ENCODE assay signal across 9 cellular contexts in the genomic region with DNA sequence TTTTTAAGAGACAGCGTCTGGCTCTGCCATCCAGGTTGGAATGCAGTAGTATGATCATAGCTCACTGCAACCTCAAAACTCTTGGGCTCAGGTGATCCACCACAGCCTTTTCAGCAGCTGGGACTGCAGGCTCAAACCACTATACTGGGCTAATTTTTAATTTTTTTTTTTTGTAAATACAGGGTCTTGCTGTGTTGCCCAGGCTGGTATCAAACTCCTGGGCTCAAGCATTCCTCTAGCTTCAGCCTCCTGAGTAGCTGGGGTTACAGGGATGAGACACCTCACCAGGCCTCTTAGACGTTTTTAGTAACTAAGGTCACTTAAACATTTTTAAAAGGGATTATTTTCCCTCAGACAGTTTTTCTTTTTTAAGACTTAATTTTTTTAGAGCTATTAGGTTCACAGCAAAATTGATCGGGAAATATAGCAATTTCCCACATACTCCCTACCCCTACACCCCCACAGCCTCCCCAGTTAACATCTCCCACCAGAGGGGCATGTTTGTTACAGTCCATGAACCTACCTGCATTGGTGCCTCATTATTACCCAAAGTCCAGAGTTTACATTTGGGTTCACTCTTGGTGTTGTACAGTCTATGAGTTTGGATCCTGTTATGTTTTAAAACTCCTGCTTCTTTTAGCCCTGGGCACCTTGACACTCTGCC. TPM values are rescaled to one million over a fixed set of nuclear protein-coding genes. Genes with fewer than 3 reads are reported as not detected.
A peak's percentile ranks its signal among the peaks of the same experiment; 100 is the strongest.
DNase-seq lines count a peak whose midpoint lies in the region; ATAC-seq, FAIRE-seq and TF ChIP-seq lines count a peak whose summit lies in the region.
"Had no signal": no experiment of that assay in that cellular context is flagged by ENCODE, and none has a peak within 500 bp of the region (broad histone marks: within the 10 kb centered on the region; RNA-seq: fewer than 3 reads in every experiment).

No MANE protein-coding gene starts in this region.

- peaks cover 28% of the 10 kb centered on the region for H3K36me3 Mint-ChIP-seq in activated CD8-positive, alpha-beta T cell treated with anti-CD3 and anti-CD28 coated beads for 36 hours (ENCODE audit: low read depth)
- peaks cover 33% of the 10 kb centered on the region for H3K36me3 Mint-ChIP-seq in activated CD8-positive, alpha-beta T cell treated with anti-CD3 and anti-CD28 coated beads, Interleukin-2, amount 10 ng/mL, durations not matched to agents 7 days and 5 days (ENCODE audit: low read depth)
- peaks cover 44% of the 10 kb centered on the region for H3K36me3 Mint-ChIP-seq in activated CD4-positive, alpha-beta memory T cell treated with anti-CD3 and anti-CD28 coated beads, Interleukin-2, amount 10 ng/mL, durations not matched to agents 7 days and 5 days (ENCODE audit: low read depth)

- H3K27me3 ChIP-seq in keratinocyte (ENCODE audit: control insufficient read depth, extremely low read depth, insufficient read depth, low read length) (no peaks in the 10 kb centered on the region), suprapubic skin (no peaks in the 10 kb centered on the region)
- H3K27me3 ChIP-seq: testis had no signal

- no peaks in the 10 kb centered on the region for H3K9me3 ChIP-seq in keratinocyte (ENCODE audit: control insufficient read depth, low read depth, low read length)
- no peaks in the 10 kb centered on the region for H3K9me3 ChIP-seq in suprapubic skin
- H3K9me3 ChIP-seq: testis had no signal

- peaks cover 31% of the 10 kb centered on the region for H4K20me1 ChIP-seq in keratinocyte (ENCODE audit: control insufficient read depth, extremely low read depth, insufficient read depth, low read length)

- no peak for DNase-seq in activated CD8-positive, alpha-beta T cell treated with anti-CD3 and anti-CD28 coated beads for 36 hours
- no peak for DNase-seq in activated CD8-positive, alpha-beta T cell treated with anti-CD3 and anti-CD28 coated beads, Interleukin-2, amount 10 ng/mL, durations not matched to agents 7 days and 5 days
- no peak for DNase-seq in activated CD4-positive, alpha-beta memory T cell treated with anti-CD3 and anti-CD28 coated beads, Interleukin-2, amount 10 ng/mL, durations not matched to agents 7 days and 5 days
- DNase-seq in keratinocyte (ENCODE audit: low read depth, low spot score): no peak
- no peak for DNase-seq in suprapubic skin (ENCODE audit: low spot score in 2 of 2)
- DNase-seq in HuH-7 (ENCODE audit: low spot score): no peak
- no peak for DNase-seq in germinal center (ENCODE audit: low spot score)

- H3K9ac ChIP-seq in keratinocyte (ENCODE audit: control insufficient read depth, extremely low read depth, insufficient read depth, low read length): no peak overlapping the region

- ATAC-seq in activated CD8-positive, alpha-beta T cell treated with anti-CD3 and anti-CD28 coated beads for 36 hours: no peak
- no peak for ATAC-seq in activated CD8-positive, alpha-beta T cell treated with anti-CD3 and anti-CD28 coated beads, Interleukin-2, amount 10 ng/mL, durations not matched to agents 7 days and 5 days
- no peak for ATAC-seq in GM19324 (IDR thresholded peaks at IDR 0.05; ENCODE audit: low FRiP score, unreplicated experiment)

- H2AFZ ChIP-seq in keratinocyte (ENCODE audit: control insufficient read depth, low read length): no peak overlapping the region

- no peaks in the 10 kb centered on the region for H3K27me3 Mint-ChIP-seq in activated CD8-positive, alpha-beta T cell treated with anti-CD3 and anti-CD28 coated beads for 36 hours
- H3K27me3 Mint-ChIP-seq in activated CD8-positive, alpha-beta T cell treated with anti-CD3 and anti-CD28 coated beads, Interleukin-2, amount 10 ng/mL, durations not matched to agents 7 days and 5 days (ENCODE audit: low read depth): peaks cover 5% of the 10 kb centered on the region
- H3K27me3 Mint-ChIP-seq in activated CD4-positive, alpha-beta memory T cell treated with anti-CD3 and anti-CD28 coated beads, Interleukin-2, amount 10 ng/mL, durations not matched to agents 7 days and 5 days: no peaks in the 10 kb centered on the region

- H3K27ac Mint-ChIP-seq in activated CD8-positive, alpha-beta T cell treated with anti-CD3 and anti-CD28 coated beads for 36 hours: peak overlapping the region; percentile 41
- no peak overlapping the region for H3K27ac Mint-ChIP-seq in activated CD8-positive, alpha-beta T cell treated with anti-CD3 and anti-CD28 coated beads, Interleukin-2, amount 10 ng/mL, durations not matched to agents 7 days and 5 days
- peak overlapping the region; percentile 94 for H3K27ac Mint-ChIP-seq in activated CD4-positive, alpha-beta memory T cell treated with anti-CD3 and anti-CD28 coated beads, Interleukin-2, amount 10 ng/mL, durations not matched to agents 7 days and 5 days

- no peak for FAIRE-seq in keratinocyte (lab: Jason Lieb, UNC)

- intact Hi-C loops in activated CD8-positive, alpha-beta T cell treated with anti-CD3 and anti-CD28 coated beads for 36 hours (cut with micrococcal nuclease): loop anchor here (5.0 kb wide), 1 partner anchor 53 kb away; no protein-coding TSS in a partner anchor

- H3K36me3 ChIP-seq in keratinocyte (ENCODE audit: control insufficient read depth in 2 of 2, extremely low read depth in 1 of 2, insufficient read depth in 2 of 2, low read length in 2 of 2) (peaks cover 9 to 26% of the 10 kb centered on the region in 2 experiments), suprapubic skin (no peaks in the 10 kb centered on the region)

- no peaks in the 10 kb centered on the region for H3K9me3 Mint-ChIP-seq in activated CD8-positive, alpha-beta T cell treated with anti-CD3 and anti-CD28 coated beads for 36 hours
- no peaks in the 10 kb centered on the region for H3K9me3 Mint-ChIP-seq in activated CD8-positive, alpha-beta T cell treated with anti-CD3 and anti-CD28 coated beads, Interleukin-2, amount 10 ng/mL, durations not matched to agents 7 days and 5 days (ENCODE audit: insufficient read depth)
- no peaks in the 10 kb centered on the region for H3K9me3 Mint-ChIP-seq in activated CD4-positive, alpha-beta memory T cell treated with anti-CD3 and anti-CD28 coated beads, Interleukin-2, amount 10 ng/mL, durations not matched to agents 7 days and 5 days

- no peak for TF ChIP-seq POLR2A in suprapubic skin (IDR thresholded peaks at IDR 0.05)

- H3K4me3 ChIP-seq in keratinocyte (ENCODE audit: control insufficient read depth in 2 of 3, extremely low read depth in 1 of 3, insufficient read depth in 2 of 3, low read depth in 1 of 3, low read length in 3 of 3) (peak overlapping the region in 2 of 3 experiments; percentile 77 to 96), suprapubic skin (peak overlapping the region; percentile 66)
- H3K4me3 ChIP-seq: testis had no signal

- POLR2A ChIA-PET in activated CD8-positive, alpha-beta T cell treated with anti-CD3 and anti-CD28 coated beads for 36 hours (lab: Charles Lee): interaction anchor here (1.0 to 2.6 kb wide), 2 partner anchors 34 to 59 kb away, joined by 3 to 8 read pairs; no protein-coding TSS in a partner anchor
- POLR2A ChIA-PET in activated CD8-positive, alpha-beta T cell treated with anti-CD3 and anti-CD28 coated beads, Interleukin-2, amount 10 ng/mL, durations not matched to agents 7 days and 5 days (lab: Charles Lee): no interaction called here
- POLR2A ChIA-PET in activated CD4-positive, alpha-beta memory T cell treated with anti-CD3 and anti-CD28 coated beads, Interleukin-2, amount 10 ng/mL, durations not matched to agents 7 days and 5 days (lab: Charles Lee): interaction anchor here (0.7 to 4.0 kb wide), 3 partner anchors 32 to 58 kb away, joined by 3 to 25 read pairs (median 3); no protein-coding TSS in a partner anchor

- no peak overlapping the region for H3K27ac ChIP-seq in keratinocyte (ENCODE audit: control insufficient read depth, insufficient read depth, low read length)
- H3K27ac ChIP-seq in suprapubic skin: no peak overlapping the region
- H3K27ac ChIP-seq: testis had no signal

- 66% methylated on average over 3 of the region's 3 CpGs for WGBS in suprapubic skin

- CTCF ChIA-PET in activated CD8-positive, alpha-beta T cell treated with anti-CD3 and anti-CD28 coated beads for 36 hours (lab: Charles Lee): interaction anchor here (0.9 to 15.8 kb wide), 6 partner anchors 11 to 107 kb away, joined by 3 to 237 read pairs (median 4); no protein-coding TSS in a partner anchor
- CTCF ChIA-PET in activated CD8-positive, alpha-beta T cell treated with anti-CD3 and anti-CD28 coated beads, Interleukin-2, amount 10 ng/mL, durations not matched to agents 7 days and 5 days (lab: Charles Lee): interaction anchor here (1.2 to 16.3 kb wide), 5 partner anchors 9 to 300 kb away, joined by 3 to 280 read pairs (median 9); no protein-coding TSS in a partner anchor
- CTCF ChIA-PET in activated CD4-positive, alpha-beta memory T cell treated with anti-CD3 and anti-CD28 coated beads, Interleukin-2, amount 10 ng/mL, durations not matched to agents 7 days and 5 days (lab: Charles Lee): interaction anchor here (14.0 kb wide), 1 partner anchor 103 kb away, joined by 272 read pairs; no protein-coding TSS in a partner anchor

- H3K79me2 ChIP-seq in keratinocyte (ENCODE audit: control insufficient read depth, insufficient read depth, low read length): peaks cover 85% of the 10 kb centered on the region

- H3K4me1 ChIP-seq in keratinocyte (ENCODE audit: control insufficient read depth, extremely low read depth, insufficient read depth, low read length) (peaks cover 35% of the 10 kb centered on the region), suprapubic skin (peaks cover 48% of the 10 kb centered on the region)

- no peak for TF ChIP-seq EP300 in suprapubic skin (IDR thresholded peaks at IDR 0.05)

- peaks cover 9% of the 10 kb centered on the region for H3K9me1 ChIP-seq in keratinocyte (ENCODE audit: control insufficient read depth, extremely low read depth, insufficient read depth, low read length)

- H3K4me1 Mint-ChIP-seq in activated CD8-positive, alpha-beta T cell treated with anti-CD3 and anti-CD28 coated beads for 36 hours (ENCODE audit: low read depth): peaks cover 58% of the 10 kb centered on the region
- H3K4me1 Mint-ChIP-seq in activated CD8-positive, alpha-beta T cell treated with anti-CD3 and anti-CD28 coated beads, Interleukin-2, amount 10 ng/mL, durations not matched to agents 7 days and 5 days (ENCODE audit: low read depth): peaks cover 58% of the 10 kb centered on the region
- peaks cover 64% of the 10 kb centered on the region for H3K4me1 Mint-ChIP-seq in activated CD4-positive, alpha-beta memory T cell treated with anti-CD3 and anti-CD28 coated beads, Interleukin-2, amount 10 ng/mL, durations not matched to agents 7 days and 5 days

- peak overlapping the region; percentile 87 for H3K4me3 Mint-ChIP-seq in activated CD8-positive, alpha-beta T cell treated with anti-CD3 and anti-CD28 coated beads for 36 hours
- H3K4me3 Mint-ChIP-seq in activated CD8-positive, alpha-beta T cell treated with anti-CD3 and anti-CD28 coated beads, Interleukin-2, amount 10 ng/mL, durations not matched to agents 7 days and 5 days: no peak overlapping the region
- H3K4me3 Mint-ChIP-seq in activated CD4-positive, alpha-beta memory T cell treated with anti-CD3 and anti-CD28 coated beads, Interleukin-2, amount 10 ng/mL, durations not matched to agents 7 days and 5 days: peak overlapping the region; percentile 83

- dilution Hi-C loops in keratinocyte (cut with MboI; ENCODE audit: extremely low pct_ligation_motif_present, low sequenced_read_pairs): no loop called here

- no peak for TF ChIP-seq CTCF in activated CD8-positive, alpha-beta T cell treated with anti-CD3 and anti-CD28 coated beads for 36 hours (IDR thresholded peaks at IDR 0.05)
- TF ChIP-seq CTCF in keratinocyte (optimal IDR thresholded peaks at IDR 0.05 in 1 of 3, IDR thresholded peaks at IDR 0.05 in 1 of 3, conservative IDR thresholded peaks at IDR 0.05 in 1 of 3; ENCODE audit: extremely low read depth in 1 of 3, insufficient read depth in 2 of 3, low read length in 3 of 3): no peak
- no peak for TF ChIP-seq CTCF in suprapubic skin (IDR thresholded peaks at IDR 0.05)

- H3K4me2 ChIP-seq in keratinocyte (ENCODE audit: control insufficient read depth, extremely low read depth, insufficient read depth, low read depth, low read length): peak overlapping the region; percentile 85

RNA-seq across cellular contexts. Expression of gene BCR, which starts 3.9 kb away (rescaled TPM):
- 10 to 100 TPM; 30.4 to 32.0 TPM for total RNA-seq in activated CD8-positive, alpha-beta T cell treated with anti-CD3 and anti-CD28 coated beads for 36 hours
- 10 to 100 TPM; 31.1 to 31.9 TPM for total RNA-seq in activated CD8-positive, alpha-beta T cell treated with anti-CD3 and anti-CD28 coated beads, Interleukin-2, amount 10 ng/mL, durations not matched to agents 7 days and 5 days
- 10 to 100 TPM; 60.7 to 63.2 TPM for total RNA-seq in activated CD4-positive, alpha-beta memory T cell treated with anti-CD3 and anti-CD28 coated beads, Interleukin-2, amount 10 ng/mL, durations not matched to agents 7 days and 5 days
- polyA plus RNA-seq in keratinocyte: 25.8 to 43.0 TPM (median 30.3 TPM) in 3 replicates
- polyA plus RNA-seq in keratinocyte (2011; ENCODE audit: low read depth): 30.9 TPM
- 30.9 and 75.3 TPM in 2 replicates for polyA plus RNA-seq in keratinocyte (2011; cell fraction: cytosol; rRNA removed)
- polyA plus RNA-seq in keratinocyte (2011; cell fraction: nucleus; rRNA removed): 62.7 and 87.1 TPM in 2 replicates
- polyA plus RNA-seq in keratinocyte (2012; ENCODE audit: low replicate concordance): 38.4 and 56.2 TPM in 2 replicates
- polyA minus RNA-seq in keratinocyte: 84.1 to 263 TPM (median 98.7 TPM) in 3 replicates
- 122 TPM for polyA minus RNA-seq in keratinocyte (2011; cell fraction: cytosol; rRNA and poly(A)+ RNA removed)
- polyA minus RNA-seq in keratinocyte (2011; cell fraction: nucleus; rRNA and poly(A)+ RNA removed): 65.2 and 71.2 TPM in 2 replicates
- 10 to 100 TPM; 72.8 to 87.8 (median 79.3) TPM for total RNA-seq in suprapubic skin

RNA-seq across cellular contexts. Expression of gene RAB36, which starts 39.0 kb away (rescaled TPM):
- under 1 TPM; 0.20 to 0.22 TPM for total RNA-seq in activated CD8-positive, alpha-beta T cell treated with anti-CD3 and anti-CD28 coated beads for 36 hours
- 1 to 10 TPM in 1 of 2 experiments, under 1 TPM in 1; 0.79 to 1.0 TPM for total RNA-seq in activated CD8-positive, alpha-beta T cell treated with anti-CD3 and anti-CD28 coated beads, Interleukin-2, amount 10 ng/mL, durations not matched to agents 7 days and 5 days
- under 1 TPM in 1 of 2 experiments, not detected in 1; 0.33 TPM for total RNA-seq in activated CD4-positive, alpha-beta memory T cell treated with anti-CD3 and anti-CD28 coated beads, Interleukin-2, amount 10 ng/mL, durations not matched to agents 7 days and 5 days
- 1.7 to 4.9 TPM (median 1.9 TPM) in 3 replicates for polyA plus RNA-seq in keratinocyte
- not detected for polyA plus RNA-seq in keratinocyte (2011; ENCODE audit: low read depth)
- polyA plus RNA-seq in keratinocyte (2011; cell fraction: cytosol; rRNA removed): 2.0 and 2.6 TPM in 2 replicates
- polyA plus RNA-seq in keratinocyte (2011; cell fraction: nucleus; rRNA removed): 3.8 and 5.6 TPM in 2 replicates
- 0.35 and 3.3 TPM in 2 replicates for polyA plus RNA-seq in keratinocyte (2012; ENCODE audit: low replicate concordance)
- polyA minus RNA-seq in keratinocyte: 3.2 to 6.5 TPM (median 3.3 TPM) in 3 replicates
- polyA minus RNA-seq in keratinocyte (2011; cell fraction: cytosol; rRNA and poly(A)+ RNA removed): 2.3 TPM
- 2.7 and 3.3 TPM in 2 replicates for polyA minus RNA-seq in keratinocyte (2011; cell fraction: nucleus; rRNA and poly(A)+ RNA removed)
- total RNA-seq in suprapubic skin: 1 to 10 TPM; 1.7 to 3.1 (median 2.9) TPM

RNA-seq across cellular contexts. Expression of gene RSPH14, which starts 42.4 kb away (rescaled TPM):
- total RNA-seq in activated CD8-positive, alpha-beta T cell treated with anti-CD3 and anti-CD28 coated beads for 36 hours: not detected
- under 1 TPM; 0.21 to 0.31 TPM for total RNA-seq in activated CD8-positive, alpha-beta T cell treated with anti-CD3 and anti-CD28 coated beads, Interleukin-2, amount 10 ng/mL, durations not matched to agents 7 days and 5 days
- not detected for total RNA-seq in activated CD4-positive, alpha-beta memory T cell treated with anti-CD3 and anti-CD28 coated beads, Interleukin-2, amount 10 ng/mL, durations not matched to agents 7 days and 5 days
- polyA plus RNA-seq in keratinocyte: 0.13 TPM in 1 of 3 replicates, not detected in the others
- 2.2 TPM for polyA plus RNA-seq in keratinocyte (2011; ENCODE audit: low read depth)
- polyA plus RNA-seq in keratinocyte (2011; cell fraction: cytosol; rRNA removed): 0.12 TPM in 1 of 2 replicates, not detected in the other
- 0.09 and 0.21 TPM in 2 replicates for polyA plus RNA-seq in keratinocyte (2011; cell fraction: nucleus; rRNA removed)
- 0.18 and 0.25 TPM in 2 replicates for polyA plus RNA-seq in keratinocyte (2012; ENCODE audit: low replicate concordance)
- polyA minus RNA-seq in keratinocyte: 0.19 to 3.9 TPM (median 0.30 TPM) in 3 replicates
- polyA minus RNA-seq in keratinocyte (2011; cell fraction: cytosol; rRNA and poly(A)+ RNA removed): not detected
- polyA minus RNA-seq in keratinocyte (2011; cell fraction: nucleus; rRNA and poly(A)+ RNA removed): not detected in 2 replicates
- 1 to 10 TPM in 1 of 4 donors, under 1 TPM in 1, not detected in 2; 0.91 to 1.1 TPM for total RNA-seq in suprapubic skin
